In the genomic region with DNA sequence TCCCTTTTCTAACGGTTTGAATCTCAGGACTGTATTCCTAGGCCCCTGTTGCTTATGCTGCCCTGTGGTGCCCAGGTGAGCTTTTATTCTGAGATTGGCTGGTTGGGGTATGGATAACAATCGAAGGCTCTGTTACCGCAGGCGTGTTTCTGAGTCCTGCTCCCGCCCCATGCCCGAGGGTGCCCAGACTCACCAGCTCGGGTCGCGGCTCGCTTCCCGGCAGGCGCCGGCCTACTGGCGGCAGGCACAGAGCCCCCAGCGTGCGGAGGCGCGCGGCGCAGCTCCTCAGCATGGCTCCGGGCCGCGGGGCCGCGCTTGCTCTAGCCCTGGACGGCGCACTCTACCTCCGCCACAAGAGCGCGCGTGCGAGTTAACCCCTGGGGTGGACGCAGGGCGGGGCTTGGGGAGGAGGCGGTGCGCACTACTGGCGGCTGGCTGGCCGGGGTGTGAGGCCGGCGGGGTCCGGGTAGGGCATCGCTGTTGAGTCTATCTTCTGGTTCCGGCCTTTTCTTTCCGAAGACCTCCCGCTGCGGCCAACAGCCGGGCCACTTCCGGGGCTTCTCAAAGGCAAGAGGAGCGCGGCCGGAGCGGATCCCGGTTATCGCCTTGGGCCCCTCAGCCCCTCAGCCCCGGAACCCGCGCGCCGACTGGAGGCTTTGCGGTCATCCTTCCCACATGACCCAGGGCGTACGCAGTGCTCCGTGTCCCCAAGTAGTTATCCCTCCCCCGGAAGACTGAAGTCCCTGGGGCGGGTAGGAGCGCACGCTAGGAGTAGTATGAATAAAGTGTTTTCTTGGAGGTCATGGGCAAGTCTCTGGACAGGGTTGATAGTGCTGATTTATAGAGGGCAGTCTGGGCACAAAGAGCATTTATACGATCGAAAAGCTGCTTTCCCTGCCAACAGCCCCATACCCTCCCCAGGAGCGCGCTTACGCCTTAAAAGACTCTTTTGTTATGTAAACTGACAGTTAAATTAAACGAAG, we compare ENCODE assay signal across 1 cellular context.
TF ChIP-seq lines count a peak whose summit lies in the region.

A gene (minus strand): TSS at position 345 of the 983 bp plus-strand sequence. CDS start 53 bp downstream, at position 292.

TF ChIP-seq in HEK293, 187 proteins besides CTCF, POLR2A, EP300 and RAD21 (continued from another document and continues in another):
- TF ChIP-seq, protein P1, sequence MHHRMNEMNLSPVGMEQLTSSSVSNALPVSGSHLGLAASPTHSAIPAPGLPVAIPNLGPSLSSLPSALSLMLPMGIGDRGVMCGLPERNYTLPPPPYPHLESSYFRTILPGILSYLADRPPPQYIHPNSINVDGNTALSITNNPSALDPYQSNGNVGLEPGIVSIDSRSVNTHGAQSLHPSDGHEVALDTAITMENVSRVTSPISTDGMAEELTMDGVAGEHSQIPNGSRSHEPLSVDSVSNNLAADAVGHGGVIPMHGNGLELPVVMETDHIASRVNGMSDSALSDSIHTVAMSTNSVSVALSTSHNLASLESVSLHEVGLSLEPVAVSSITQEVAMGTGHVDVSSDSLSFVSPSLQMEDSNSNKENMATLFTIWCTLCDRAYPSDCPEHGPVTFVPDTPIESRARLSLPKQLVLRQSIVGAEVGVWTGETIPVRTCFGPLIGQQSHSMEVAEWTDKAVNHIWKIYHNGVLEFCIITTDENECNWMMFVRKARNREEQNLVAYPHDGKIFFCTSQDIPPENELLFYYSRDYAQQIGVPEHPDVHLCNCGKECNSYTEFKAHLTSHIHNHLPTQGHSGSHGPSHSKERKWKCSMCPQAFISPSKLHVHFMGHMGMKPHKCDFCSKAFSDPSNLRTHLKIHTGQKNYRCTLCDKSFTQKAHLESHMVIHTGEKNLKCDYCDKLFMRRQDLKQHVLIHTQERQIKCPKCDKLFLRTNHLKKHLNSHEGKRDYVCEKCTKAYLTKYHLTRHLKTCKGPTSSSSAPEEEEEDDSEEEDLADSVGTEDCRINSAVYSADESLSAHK (tag by site-specific recombination; IDR thresholded peaks at IDR 0.05), result peak; percentile 23; the same call in 1 of the 2 replicates
- TF ChIP-seq, protein P2, sequence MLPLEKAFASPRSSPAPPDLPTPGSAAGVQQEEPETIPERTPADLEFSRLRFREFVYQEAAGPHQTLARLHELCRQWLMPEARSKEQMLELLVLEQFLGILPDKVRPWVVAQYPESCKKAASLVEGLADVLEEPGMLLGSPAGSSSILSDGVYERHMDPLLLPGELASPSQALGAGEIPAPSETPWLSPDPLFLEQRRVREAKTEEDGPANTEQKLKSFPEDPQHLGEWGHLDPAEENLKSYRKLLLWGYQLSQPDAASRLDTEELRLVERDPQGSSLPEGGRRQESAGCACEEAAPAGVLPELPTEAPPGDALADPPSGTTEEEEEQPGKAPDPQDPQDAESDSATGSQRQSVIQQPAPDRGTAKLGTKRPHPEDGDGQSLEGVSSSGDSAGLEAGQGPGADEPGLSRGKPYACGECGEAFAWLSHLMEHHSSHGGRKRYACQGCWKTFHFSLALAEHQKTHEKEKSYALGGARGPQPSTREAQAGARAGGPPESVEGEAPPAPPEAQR (tag by site-specific recombination; IDR thresholded peaks at IDR 0.05), result no peak
- TF ChIP-seq GLI4 (tag by site-specific recombination; IDR thresholded peaks at IDR 0.05), result peak; percentile 81; the same call in 1 of the 2 replicates
- no peak for TF ChIP-seq ZNF132 (tag by site-specific recombination; IDR thresholded peaks at IDR 0.05; ENCODE audit: borderline replicate concordance)
- peak; percentile 61 for TF ChIP-seq KLF10 (tag by site-specific recombination; IDR thresholded peaks at IDR 0.05)
- no peak for TF ChIP-seq IKZF3 (tag by site-specific recombination; IDR thresholded peaks at IDR 0.05)
- no peak for TF ChIP-seq ZNF426 (tag by site-specific recombination; IDR thresholded peaks at IDR 0.05)
- no peak for TF ChIP-seq ZNF473 (tag by site-specific recombination; IDR thresholded peaks at IDR 0.05)
- no peak for TF ChIP-seq ZNF521 (tag by site-specific recombination; IDR thresholded peaks at IDR 0.05)
- no peak for TF ChIP-seq ZNF146 (tag by site-specific recombination; IDR thresholded peaks at IDR 0.05)
- TF ChIP-seq HOXC10 (CRISPR knock-in tag; IDR thresholded peaks at IDR 0.05), result no peak
- TF ChIP-seq, protein P3, sequence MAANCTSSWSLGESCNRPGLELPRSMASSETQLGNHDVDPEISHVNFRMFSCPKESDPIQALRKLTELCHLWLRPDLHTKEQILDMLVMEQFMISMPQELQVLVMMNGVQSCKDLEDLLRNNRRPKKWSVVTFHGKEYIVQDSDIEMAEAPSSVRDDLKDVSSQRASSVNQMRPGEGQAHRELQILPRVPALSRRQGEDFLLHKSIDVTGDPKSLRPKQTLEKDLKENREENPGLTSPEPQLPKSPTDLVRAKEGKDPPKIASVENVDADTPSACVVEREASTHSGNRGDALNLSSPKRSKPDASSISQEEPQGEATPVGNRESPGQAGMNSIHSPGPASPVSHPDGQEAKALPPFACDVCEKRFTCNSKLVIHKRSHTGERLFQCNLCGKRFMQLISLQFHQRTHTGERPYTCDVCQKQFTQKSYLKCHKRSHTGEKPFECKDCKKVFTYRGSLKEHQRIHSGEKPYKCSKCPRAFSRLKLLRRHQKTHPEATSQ (tag by site-specific recombination; IDR thresholded peaks at IDR 0.05), result peak; percentile 90; the same call in 1 of the 2 replicates
- TF ChIP-seq ZNF2 (tag by site-specific recombination; IDR thresholded peaks at IDR 0.05), result peak; percentile 53; the same call in 1 of the 2 replicates
- TF ChIP-seq ZNF555 (tag by site-specific recombination; conservative IDR thresholded peaks at IDR 0.05), result no peak
- TF ChIP-seq HOXD13 (CRISPR knock-in tag; IDR thresholded peaks at IDR 0.05; ENCODE audit: borderline replicate concordance), result no peak
- TF ChIP-seq, protein P4, sequence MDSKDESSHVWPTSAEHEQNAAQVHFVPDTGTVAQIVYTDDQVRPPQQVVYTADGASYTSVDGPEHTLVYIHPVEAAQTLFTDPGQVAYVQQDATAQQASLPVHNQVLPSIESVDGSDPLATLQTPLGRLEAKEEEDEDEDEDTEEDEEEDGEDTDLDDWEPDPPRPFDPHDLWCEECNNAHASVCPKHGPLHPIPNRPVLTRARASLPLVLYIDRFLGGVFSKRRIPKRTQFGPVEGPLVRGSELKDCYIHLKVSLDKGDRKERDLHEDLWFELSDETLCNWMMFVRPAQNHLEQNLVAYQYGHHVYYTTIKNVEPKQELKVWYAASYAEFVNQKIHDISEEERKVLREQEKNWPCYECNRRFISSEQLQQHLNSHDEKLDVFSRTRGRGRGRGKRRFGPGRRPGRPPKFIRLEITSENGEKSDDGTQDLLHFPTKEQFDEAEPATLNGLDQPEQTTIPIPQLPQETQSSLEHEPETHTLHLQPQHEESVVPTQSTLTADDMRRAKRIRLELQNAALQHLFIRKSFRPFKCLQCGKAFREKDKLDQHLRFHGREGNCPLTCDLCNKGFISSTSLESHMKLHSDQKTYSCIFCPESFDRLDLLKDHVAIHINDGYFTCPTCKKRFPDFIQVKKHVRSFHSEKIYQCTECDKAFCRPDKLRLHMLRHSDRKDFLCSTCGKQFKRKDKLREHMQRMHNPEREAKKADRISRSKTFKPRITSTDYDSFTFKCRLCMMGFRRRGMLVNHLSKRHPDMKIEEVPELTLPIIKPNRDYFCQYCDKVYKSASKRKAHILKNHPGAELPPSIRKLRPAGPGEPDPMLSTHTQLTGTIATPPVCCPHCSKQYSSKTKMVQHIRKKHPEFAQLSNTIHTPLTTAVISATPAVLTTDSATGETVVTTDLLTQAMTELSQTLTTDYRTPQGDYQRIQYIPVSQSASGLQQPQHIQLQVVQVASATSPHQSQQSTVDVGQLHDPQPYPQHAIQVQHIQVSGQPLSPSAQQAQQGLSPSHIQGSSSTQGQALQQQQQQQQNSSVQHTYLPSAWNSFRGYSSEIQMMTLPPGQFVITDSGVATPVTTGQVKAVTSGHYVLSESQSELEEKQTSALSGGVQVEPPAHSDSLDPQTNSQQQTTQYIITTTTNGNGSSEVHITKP (tag by site-specific recombination; IDR thresholded peaks at IDR 0.05), result peak; percentile 84
- TF ChIP-seq, protein P5, sequence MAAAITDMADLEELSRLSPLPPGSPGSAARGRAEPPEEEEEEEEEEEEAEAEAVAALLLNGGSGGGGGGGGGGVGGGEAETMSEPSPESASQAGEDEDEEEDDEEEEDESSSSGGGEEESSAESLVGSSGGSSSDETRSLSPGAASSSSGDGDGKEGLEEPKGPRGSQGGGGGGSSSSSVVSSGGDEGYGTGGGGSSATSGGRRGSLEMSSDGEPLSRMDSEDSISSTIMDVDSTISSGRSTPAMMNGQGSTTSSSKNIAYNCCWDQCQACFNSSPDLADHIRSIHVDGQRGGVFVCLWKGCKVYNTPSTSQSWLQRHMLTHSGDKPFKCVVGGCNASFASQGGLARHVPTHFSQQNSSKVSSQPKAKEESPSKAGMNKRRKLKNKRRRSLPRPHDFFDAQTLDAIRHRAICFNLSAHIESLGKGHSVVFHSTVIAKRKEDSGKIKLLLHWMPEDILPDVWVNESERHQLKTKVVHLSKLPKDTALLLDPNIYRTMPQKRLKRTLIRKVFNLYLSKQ (tag by site-specific recombination; IDR thresholded peaks at IDR 0.05; ENCODE audit: borderline replicate concordance), result no peak
- peak; percentile 42 for TF ChIP-seq WT1 (tag by site-specific recombination; IDR thresholded peaks at IDR 0.05)
- TF ChIP-seq KLF8 (tag by site-specific recombination; IDR thresholded peaks at IDR 0.05), result peak; percentile 85; the same call in 1 of the 2 replicates
- TF ChIP-seq ZNF404 (tag by site-specific recombination; IDR thresholded peaks at IDR 0.05), result no peak
- peak; percentile 21; the same call in 1 of the 2 replicates for TF ChIP-seq ZFP3 (tag by site-specific recombination; IDR thresholded peaks at IDR 0.05; ENCODE audit: low read depth)
- peak; percentile 59; the same call in 1 of the 2 replicates for TF ChIP-seq ZNF391 (tag by site-specific recombination; IDR thresholded peaks at IDR 0.05; ENCODE audit: borderline replicate concordance, low read depth)
- TF ChIP-seq ZNF747 (tag by site-specific recombination; IDR thresholded peaks at IDR 0.05), result no peak
- TF ChIP-seq ZBTB7A (tag by site-specific recombination; IDR thresholded peaks at IDR 0.05; ENCODE audit: low read depth), result no peak
- TF ChIP-seq, protein P6, sequence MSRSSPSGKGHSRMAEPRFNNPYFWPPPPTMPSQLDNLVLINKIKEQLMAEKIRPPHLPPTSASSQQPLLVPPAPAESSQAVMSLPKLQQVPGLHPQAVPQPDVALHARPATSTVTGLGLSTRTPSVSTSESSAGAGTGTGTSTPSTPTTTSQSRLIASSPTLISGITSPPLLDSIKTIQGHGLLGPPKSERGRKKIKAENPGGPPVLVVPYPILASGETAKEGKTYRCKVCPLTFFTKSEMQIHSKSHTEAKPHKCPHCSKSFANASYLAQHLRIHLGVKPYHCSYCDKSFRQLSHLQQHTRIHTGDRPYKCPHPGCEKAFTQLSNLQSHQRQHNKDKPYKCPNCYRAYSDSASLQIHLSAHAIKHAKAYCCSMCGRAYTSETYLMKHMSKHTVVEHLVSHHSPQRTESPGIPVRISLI (tag by site-specific recombination; IDR thresholded peaks at IDR 0.05), result no peak
- peak; percentile 37; the same call in 1 of the 2 replicates for TF ChIP-seq TRIM28 (IDR thresholded peaks at IDR 0.05; ENCODE audit: borderline replicate concordance, low read length)
- TF ChIP-seq, protein P7, sequence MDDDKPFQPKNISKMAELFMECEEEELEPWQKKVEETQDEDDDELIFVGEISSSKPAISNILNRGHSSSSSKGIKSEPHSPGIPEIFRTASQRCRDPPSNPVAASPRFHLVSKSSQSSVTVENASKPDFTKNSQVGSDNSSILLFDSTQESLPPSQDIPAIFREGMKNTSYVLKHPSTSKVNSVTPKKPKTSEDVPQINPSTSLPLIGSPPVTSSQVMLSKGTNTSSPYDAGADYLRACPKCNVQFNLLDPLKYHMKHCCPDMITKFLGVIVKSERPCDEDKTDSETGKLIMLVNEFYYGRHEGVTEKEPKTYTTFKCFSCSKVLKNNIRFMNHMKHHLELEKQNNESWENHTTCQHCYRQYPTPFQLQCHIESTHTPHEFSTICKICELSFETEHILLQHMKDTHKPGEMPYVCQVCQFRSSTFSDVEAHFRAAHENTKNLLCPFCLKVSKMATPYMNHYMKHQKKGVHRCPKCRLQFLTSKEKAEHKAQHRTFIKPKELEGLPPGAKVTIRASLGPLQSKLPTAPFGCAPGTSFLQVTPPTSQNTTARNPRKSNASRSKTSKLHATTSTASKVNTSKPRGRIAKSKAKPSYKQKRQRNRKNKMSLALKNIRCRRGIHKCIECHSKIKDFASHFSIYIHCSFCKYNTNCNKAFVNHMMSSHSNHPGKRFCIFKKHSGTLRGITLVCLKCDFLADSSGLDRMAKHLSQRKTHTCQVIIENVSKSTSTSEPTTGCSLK (tag by site-specific recombination; IDR thresholded peaks at IDR 0.05), result no peak
- TF ChIP-seq, protein P8, sequence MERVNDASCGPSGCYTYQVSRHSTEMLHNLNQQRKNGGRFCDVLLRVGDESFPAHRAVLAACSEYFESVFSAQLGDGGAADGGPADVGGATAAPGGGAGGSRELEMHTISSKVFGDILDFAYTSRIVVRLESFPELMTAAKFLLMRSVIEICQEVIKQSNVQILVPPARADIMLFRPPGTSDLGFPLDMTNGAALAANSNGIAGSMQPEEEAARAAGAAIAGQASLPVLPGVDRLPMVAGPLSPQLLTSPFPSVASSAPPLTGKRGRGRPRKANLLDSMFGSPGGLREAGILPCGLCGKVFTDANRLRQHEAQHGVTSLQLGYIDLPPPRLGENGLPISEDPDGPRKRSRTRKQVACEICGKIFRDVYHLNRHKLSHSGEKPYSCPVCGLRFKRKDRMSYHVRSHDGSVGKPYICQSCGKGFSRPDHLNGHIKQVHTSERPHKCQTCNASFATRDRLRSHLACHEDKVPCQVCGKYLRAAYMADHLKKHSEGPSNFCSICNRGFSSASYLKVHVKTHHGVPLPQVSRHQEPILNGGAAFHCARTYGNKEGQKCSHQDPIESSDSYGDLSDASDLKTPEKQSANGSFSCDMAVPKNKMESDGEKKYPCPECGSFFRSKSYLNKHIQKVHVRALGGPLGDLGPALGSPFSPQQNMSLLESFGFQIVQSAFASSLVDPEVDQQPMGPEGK (tag by site-specific recombination; IDR thresholded peaks at IDR 0.05), result peak; percentile 86
- TF ChIP-seq ZNF561 (tag by site-specific recombination; IDR thresholded peaks at IDR 0.05; ENCODE audit: borderline replicate concordance), result peak; percentile 48
- TF ChIP-seq GLI2 (tag by site-specific recombination; IDR thresholded peaks at IDR 0.05; ENCODE audit: borderline replicate concordance, low read depth), result no peak
- TF ChIP-seq ZNF830 (tag by site-specific recombination; IDR thresholded peaks at IDR 0.05; ENCODE audit: low read depth), result no peak
- TF ChIP-seq ZNF112 (tag by site-specific recombination; IDR thresholded peaks at IDR 0.05), result no peak
- no peak for TF ChIP-seq ZNF302 (tag by site-specific recombination; IDR thresholded peaks at IDR 0.05; ENCODE audit: low read depth)
- TF ChIP-seq ZNF529 (tag by site-specific recombination; IDR thresholded peaks at IDR 0.05; ENCODE audit: insufficient replicate concordance), result no peak
- no peak for TF ChIP-seq ZNF558 (tag by site-specific recombination; IDR thresholded peaks at IDR 0.05)
- TF ChIP-seq ZNF202 (tag by site-specific recombination; IDR thresholded peaks at IDR 0.05; ENCODE audit: borderline replicate concordance), result no peak
- TF ChIP-seq, protein P9, sequence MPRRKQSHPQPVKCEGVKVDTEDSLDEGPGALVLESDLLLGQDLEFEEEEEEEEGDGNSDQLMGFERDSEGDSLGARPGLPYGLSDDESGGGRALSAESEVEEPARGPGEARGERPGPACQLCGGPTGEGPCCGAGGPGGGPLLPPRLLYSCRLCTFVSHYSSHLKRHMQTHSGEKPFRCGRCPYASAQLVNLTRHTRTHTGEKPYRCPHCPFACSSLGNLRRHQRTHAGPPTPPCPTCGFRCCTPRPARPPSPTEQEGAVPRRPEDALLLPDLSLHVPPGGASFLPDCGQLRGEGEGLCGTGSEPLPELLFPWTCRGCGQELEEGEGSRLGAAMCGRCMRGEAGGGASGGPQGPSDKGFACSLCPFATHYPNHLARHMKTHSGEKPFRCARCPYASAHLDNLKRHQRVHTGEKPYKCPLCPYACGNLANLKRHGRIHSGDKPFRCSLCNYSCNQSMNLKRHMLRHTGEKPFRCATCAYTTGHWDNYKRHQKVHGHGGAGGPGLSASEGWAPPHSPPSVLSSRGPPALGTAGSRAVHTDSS (tag by site-specific recombination; IDR thresholded peaks at IDR 0.05), result 0 out of 2 replicates have a peak, but pooled peaks have one; percentile 16
